ENCODE assay signal across 1 cellular context in the genomic region with DNA sequence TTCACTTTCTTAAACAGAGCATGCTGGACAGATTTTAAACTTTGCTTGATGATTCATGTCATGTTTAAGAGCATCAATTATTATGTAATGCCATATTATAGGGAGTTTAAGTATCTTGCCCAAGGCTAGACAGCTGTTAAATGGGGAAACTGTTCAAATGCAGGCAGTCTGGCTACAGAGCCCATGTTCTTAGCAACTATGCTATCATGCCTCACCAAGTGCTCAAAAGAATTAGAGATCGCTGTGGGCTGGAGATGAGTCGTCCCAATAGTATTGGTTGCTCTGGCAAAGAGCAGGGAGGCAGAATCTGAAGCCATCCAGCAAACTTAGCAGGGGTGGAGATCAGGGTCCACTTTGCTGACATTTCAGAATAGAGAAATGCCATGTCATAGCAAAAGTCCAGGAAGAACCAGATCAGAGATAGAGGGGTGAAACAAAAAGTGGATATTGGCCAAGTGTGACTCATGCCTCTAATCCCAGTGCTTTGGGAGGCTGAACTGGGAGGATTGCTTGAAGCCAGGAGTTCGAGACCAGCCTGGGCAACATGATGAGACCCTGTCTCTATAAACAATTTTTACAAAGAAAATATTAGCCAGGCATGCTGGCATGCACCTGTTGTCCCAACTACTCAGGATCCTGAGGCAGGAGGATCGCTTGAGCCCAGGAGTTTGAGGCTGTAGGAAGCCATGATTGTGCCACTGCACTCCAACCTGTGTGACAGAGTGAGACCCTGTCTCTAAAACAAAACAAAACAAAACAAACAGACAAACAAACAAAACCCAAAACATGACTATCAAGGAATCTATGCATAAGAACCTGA.
TF ChIP-seq lines count a peak whose summit lies in the region.

No MANE protein-coding gene starts in this region.

TF ChIP-seq in K562, 482 proteins besides CTCF, POLR2A, EP300 and RAD21 (continued from another document and continues in another):
- TF ChIP-seq MYC (IDR thresholded peaks at IDR 0.05; ENCODE audit: low read depth, low read length) = no peak; the same call in 1 of the 2 replicates
- TF ChIP-seq MYC (CRISPR knock-in tag; IDR thresholded peaks at IDR 0.05; ENCODE audit: borderline replicate concordance, low read depth) = no peak
- TF ChIP-seq RHOXF2B (CRISPR knock-in tag; conservative IDR thresholded peaks at IDR 0.05) = no peak
- TF ChIP-seq CREBBP (IDR thresholded peaks at IDR 0.05; ENCODE audit: low read depth, low read length) = no peak
- TF ChIP-seq EZH2 (IDR thresholded peaks at IDR 0.05; ENCODE audit: borderline replicate concordance, low read depth, low read length) = no peak
- TF ChIP-seq ELF1 (tag; IDR thresholded peaks at IDR 0.05) = 0 out of 2 replicates have a peak, but pooled peaks have one; percentile 14
- TF ChIP-seq, protein P1, sequence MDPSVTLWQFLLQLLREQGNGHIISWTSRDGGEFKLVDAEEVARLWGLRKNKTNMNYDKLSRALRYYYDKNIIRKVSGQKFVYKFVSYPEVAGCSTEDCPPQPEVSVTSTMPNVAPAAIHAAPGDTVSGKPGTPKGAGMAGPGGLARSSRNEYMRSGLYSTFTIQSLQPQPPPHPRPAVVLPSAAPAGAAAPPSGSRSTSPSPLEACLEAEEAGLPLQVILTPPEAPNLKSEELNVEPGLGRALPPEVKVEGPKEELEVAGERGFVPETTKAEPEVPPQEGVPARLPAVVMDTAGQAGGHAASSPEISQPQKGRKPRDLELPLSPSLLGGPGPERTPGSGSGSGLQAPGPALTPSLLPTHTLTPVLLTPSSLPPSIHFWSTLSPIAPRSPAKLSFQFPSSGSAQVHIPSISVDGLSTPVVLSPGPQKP (CRISPR knock-in tag; IDR thresholded peaks at IDR 0.05) = no peak
- TF ChIP-seq, protein P2, sequence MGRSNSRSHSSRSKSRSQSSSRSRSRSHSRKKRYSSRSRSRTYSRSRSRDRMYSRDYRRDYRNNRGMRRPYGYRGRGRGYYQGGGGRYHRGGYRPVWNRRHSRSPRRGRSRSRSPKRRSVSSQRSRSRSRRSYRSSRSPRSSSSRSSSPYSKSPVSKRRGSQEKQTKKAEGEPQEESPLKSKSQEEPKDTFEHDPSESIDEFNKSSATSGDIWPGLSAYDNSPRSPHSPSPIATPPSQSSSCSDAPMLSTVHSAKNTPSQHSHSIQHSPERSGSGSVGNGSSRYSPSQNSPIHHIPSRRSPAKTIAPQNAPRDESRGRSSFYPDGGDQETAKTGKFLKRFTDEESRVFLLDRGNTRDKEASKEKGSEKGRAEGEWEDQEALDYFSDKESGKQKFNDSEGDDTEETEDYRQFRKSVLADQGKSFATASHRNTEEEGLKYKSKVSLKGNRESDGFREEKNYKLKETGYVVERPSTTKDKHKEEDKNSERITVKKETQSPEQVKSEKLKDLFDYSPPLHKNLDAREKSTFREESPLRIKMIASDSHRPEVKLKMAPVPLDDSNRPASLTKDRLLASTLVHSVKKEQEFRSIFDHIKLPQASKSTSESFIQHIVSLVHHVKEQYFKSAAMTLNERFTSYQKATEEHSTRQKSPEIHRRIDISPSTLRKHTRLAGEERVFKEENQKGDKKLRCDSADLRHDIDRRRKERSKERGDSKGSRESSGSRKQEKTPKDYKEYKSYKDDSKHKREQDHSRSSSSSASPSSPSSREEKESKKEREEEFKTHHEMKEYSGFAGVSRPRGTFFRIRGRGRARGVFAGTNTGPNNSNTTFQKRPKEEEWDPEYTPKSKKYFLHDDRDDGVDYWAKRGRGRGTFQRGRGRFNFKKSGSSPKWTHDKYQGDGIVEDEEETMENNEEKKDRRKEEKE (IDR thresholded peaks at IDR 0.05; ENCODE audit: borderline replicate concordance in 1 of 2, control insufficient read depth in 1 of 2, low read depth in 2 of 2, low read length in 1 of 2) = 0 out of 4 replicates have a peak, but pooled peaks of 1 of the 2 experiments have one; percentile 16
- TF ChIP-seq, protein P3, sequence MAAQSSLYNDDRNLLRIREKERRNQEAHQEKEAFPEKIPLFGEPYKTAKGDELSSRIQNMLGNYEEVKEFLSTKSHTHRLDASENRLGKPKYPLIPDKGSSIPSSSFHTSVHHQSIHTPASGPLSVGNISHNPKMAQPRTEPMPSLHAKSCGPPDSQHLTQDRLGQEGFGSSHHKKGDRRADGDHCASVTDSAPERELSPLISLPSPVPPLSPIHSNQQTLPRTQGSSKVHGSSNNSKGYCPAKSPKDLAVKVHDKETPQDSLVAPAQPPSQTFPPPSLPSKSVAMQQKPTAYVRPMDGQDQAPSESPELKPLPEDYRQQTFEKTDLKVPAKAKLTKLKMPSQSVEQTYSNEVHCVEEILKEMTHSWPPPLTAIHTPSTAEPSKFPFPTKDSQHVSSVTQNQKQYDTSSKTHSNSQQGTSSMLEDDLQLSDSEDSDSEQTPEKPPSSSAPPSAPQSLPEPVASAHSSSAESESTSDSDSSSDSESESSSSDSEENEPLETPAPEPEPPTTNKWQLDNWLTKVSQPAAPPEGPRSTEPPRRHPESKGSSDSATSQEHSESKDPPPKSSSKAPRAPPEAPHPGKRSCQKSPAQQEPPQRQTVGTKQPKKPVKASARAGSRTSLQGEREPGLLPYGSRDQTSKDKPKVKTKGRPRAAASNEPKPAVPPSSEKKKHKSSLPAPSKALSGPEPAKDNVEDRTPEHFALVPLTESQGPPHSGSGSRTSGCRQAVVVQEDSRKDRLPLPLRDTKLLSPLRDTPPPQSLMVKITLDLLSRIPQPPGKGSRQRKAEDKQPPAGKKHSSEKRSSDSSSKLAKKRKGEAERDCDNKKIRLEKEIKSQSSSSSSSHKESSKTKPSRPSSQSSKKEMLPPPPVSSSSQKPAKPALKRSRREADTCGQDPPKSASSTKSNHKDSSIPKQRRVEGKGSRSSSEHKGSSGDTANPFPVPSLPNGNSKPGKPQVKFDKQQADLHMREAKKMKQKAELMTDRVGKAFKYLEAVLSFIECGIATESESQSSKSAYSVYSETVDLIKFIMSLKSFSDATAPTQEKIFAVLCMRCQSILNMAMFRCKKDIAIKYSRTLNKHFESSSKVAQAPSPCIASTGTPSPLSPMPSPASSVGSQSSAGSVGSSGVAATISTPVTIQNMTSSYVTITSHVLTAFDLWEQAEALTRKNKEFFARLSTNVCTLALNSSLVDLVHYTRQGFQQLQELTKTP (IDR thresholded peaks at IDR 0.05; ENCODE audit: low read depth in 1 of 2, partially characterized antibody in 2 of 2) = peak in 1 of 2 experiments; percentile 68
- TF ChIP-seq, protein P4, sequence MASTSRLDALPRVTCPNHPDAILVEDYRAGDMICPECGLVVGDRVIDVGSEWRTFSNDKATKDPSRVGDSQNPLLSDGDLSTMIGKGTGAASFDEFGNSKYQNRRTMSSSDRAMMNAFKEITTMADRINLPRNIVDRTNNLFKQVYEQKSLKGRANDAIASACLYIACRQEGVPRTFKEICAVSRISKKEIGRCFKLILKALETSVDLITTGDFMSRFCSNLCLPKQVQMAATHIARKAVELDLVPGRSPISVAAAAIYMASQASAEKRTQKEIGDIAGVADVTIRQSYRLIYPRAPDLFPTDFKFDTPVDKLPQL (IDR thresholded peaks at IDR 0.05; ENCODE audit: extremely low read depth, insufficient read length) = no peak
- peak; percentile 91 for TF ChIP-seq MYNN (IDR thresholded peaks at IDR 0.05)
- TF ChIP-seq MYNN (CRISPR knock-in tag; IDR thresholded peaks at IDR 0.05) = no peak
- no peak for TF ChIP-seq ZFP36 (IDR thresholded peaks at IDR 0.05; ENCODE audit: low read depth, low read length, partially characterized antibody)
- no peak for TF ChIP-seq FOXP1 (CRISPR knock-in tag; IDR thresholded peaks at IDR 0.05)
- no peak for TF ChIP-seq RFX7 (CRISPR knock-in tag; IDR thresholded peaks at IDR 0.05)
- TF ChIP-seq ZKSCAN3 (CRISPR knock-in tag; IDR thresholded peaks at IDR 0.05) = no peak
- TF ChIP-seq, protein P5, sequence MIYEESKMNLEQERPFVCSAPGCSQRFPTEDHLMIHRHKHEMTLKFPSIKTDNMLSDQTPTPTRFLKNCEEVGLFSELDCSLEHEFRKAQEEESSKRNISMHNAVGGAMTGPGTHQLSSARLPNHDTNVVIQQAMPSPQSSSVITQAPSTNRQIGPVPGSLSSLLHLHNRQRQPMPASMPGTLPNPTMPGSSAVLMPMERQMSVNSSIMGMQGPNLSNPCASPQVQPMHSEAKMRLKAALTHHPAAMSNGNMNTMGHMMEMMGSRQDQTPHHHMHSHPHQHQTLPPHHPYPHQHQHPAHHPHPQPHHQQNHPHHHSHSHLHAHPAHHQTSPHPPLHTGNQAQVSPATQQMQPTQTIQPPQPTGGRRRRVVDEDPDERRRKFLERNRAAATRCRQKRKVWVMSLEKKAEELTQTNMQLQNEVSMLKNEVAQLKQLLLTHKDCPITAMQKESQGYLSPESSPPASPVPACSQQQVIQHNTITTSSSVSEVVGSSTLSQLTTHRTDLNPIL (CRISPR knock-in tag; IDR thresholded peaks at IDR 0.05) = no peak
- no peak for TF ChIP-seq PRMT5 (CRISPR knock-in tag; IDR thresholded peaks at IDR 0.05)
- TF ChIP-seq, protein P6, sequence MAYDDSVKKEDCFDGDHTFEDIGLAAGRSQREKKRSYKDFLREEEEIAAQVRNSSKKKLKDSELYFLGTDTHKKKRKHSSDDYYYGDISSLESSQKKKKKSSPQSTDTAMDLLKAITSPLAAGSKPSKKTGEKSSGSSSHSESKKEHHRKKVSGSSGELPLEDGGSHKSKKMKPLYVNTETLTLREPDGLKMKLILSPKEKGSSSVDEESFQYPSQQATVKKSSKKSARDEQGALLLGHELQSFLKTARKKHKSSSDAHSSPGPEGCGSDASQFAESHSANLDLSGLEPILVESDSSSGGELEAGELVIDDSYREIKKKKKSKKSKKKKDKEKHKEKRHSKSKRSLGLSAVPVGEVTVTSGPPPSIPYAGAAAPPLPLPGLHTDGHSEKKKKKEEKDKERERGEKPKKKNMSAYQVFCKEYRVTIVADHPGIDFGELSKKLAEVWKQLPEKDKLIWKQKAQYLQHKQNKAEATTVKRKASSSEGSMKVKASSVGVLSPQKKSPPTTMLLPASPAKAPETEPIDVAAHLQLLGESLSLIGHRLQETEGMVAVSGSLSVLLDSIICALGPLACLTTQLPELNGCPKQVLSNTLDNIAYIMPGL (CRISPR knock-in tag; IDR thresholded peaks at IDR 0.05) = no peak
- no peak for TF ChIP-seq ZNF695 (CRISPR knock-in tag; IDR thresholded peaks at IDR 0.05)
- no peak for TF ChIP-seq HDAC8 (tag; IDR thresholded peaks at IDR 0.05)
- no peak for TF ChIP-seq FOXA3 (CRISPR knock-in tag; conservative IDR thresholded peaks at IDR 0.05 in 1 of 2, IDR thresholded peaks at IDR 0.05 in 1 of 2)
- TF ChIP-seq TAL1 (IDR thresholded peaks at IDR 0.05) = peak; percentile 34
- no peak for TF ChIP-seq DDX20 (tag; IDR thresholded peaks at IDR 0.05; ENCODE audit: low read depth)
- peak; percentile 89 for TF ChIP-seq ARID1B (IDR thresholded peaks at IDR 0.05)
- TF ChIP-seq CCNT2 (IDR thresholded peaks at IDR 0.05; ENCODE audit: borderline replicate concordance, extremely low read depth, insufficient read length, low read depth, low read length) = no peak
- no peak for TF ChIP-seq HDAC6 (IDR thresholded peaks at IDR 0.05; ENCODE audit: low read depth, low read length)
- TF ChIP-seq ZNF717 (CRISPR knock-in tag; IDR thresholded peaks at IDR 0.05) = no peak
- peak; percentile 89 for TF ChIP-seq JUN (IDR thresholded peaks at IDR 0.05; ENCODE audit: borderline replicate concordance, low read depth, low read length)
- TF ChIP-seq JUN (CRISPR knock-in tag; IDR thresholded peaks at IDR 0.05; ENCODE audit: borderline replicate concordance) = no peak
- TF ChIP-seq BRD4 (IDR thresholded peaks at IDR 0.05) = no peak
- TF ChIP-seq, protein P7, sequence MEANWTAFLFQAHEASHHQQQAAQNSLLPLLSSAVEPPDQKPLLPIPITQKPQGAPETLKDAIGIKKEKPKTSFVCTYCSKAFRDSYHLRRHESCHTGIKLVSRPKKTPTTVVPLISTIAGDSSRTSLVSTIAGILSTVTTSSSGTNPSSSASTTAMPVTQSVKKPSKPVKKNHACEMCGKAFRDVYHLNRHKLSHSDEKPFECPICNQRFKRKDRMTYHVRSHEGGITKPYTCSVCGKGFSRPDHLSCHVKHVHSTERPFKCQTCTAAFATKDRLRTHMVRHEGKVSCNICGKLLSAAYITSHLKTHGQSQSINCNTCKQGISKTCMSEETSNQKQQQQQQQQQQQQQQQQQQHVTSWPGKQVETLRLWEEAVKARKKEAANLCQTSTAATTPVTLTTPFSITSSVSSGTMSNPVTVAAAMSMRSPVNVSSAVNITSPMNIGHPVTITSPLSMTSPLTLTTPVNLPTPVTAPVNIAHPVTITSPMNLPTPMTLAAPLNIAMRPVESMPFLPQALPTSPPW (CRISPR knock-in tag; IDR thresholded peaks at IDR 0.05) = no peak; the same call in 1 of the 2 replicates
- TF ChIP-seq, protein P8, sequence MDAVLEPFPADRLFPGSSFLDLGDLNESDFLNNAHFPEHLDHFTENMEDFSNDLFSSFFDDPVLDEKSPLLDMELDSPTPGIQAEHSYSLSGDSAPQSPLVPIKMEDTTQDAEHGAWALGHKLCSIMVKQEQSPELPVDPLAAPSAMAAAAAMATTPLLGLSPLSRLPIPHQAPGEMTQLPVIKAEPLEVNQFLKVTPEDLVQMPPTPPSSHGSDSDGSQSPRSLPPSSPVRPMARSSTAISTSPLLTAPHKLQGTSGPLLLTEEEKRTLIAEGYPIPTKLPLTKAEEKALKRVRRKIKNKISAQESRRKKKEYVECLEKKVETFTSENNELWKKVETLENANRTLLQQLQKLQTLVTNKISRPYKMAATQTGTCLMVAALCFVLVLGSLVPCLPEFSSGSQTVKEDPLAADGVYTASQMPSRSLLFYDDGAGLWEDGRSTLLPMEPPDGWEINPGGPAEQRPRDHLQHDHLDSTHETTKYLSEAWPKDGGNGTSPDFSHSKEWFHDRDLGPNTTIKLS (IDR thresholded peaks at IDR 0.05; ENCODE audit: borderline replicate concordance, low read depth) = no peak
- TF ChIP-seq ZSCAN29 (IDR thresholded peaks at IDR 0.05) = no peak
- peak; percentile 52; the same call in 1 of the 2 replicates for TF ChIP-seq NCOR1 (IDR thresholded peaks at IDR 0.05)
- TF ChIP-seq ILK (tag; IDR thresholded peaks at IDR 0.05; ENCODE audit: borderline replicate concordance, low read depth) = no peak
- TF ChIP-seq POLR2AphosphoS2 (IDR thresholded peaks at IDR 0.05; ENCODE audit: low read length) = no peak
- TF ChIP-seq KAT7 (CRISPR knock-in tag; IDR thresholded peaks at IDR 0.05; ENCODE audit: borderline replicate concordance) = no peak
- TF ChIP-seq, protein P9, sequence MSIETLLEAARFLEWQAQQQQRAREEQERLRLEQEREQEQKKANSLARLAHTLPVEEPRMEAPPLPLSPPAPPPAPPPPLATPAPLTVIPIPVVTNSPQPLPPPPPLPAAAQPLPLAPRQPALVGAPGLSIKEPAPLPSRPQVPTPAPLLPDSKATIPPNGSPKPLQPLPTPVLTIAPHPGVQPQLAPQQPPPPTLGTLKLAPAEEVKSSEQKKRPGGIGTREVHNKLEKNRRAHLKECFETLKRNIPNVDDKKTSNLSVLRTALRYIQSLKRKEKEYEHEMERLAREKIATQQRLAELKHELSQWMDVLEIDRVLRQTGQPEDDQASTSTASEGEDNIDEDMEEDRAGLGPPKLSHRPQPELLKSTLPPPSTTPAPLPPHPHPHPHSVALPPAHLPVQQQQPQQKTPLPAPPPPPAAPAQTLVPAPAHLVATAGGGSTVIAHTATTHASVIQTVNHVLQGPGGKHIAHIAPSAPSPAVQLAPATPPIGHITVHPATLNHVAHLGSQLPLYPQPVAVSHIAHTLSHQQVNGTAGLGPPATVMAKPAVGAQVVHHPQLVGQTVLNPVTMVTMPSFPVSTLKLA (conservative IDR thresholded peaks at IDR 0.05) = peak in 1 of 2 experiments; percentile 40; a peak in 1 of 4 replicates
- TF ChIP-seq NCOA6 (IDR thresholded peaks at IDR 0.05) = no peak
- TF ChIP-seq, protein P10, sequence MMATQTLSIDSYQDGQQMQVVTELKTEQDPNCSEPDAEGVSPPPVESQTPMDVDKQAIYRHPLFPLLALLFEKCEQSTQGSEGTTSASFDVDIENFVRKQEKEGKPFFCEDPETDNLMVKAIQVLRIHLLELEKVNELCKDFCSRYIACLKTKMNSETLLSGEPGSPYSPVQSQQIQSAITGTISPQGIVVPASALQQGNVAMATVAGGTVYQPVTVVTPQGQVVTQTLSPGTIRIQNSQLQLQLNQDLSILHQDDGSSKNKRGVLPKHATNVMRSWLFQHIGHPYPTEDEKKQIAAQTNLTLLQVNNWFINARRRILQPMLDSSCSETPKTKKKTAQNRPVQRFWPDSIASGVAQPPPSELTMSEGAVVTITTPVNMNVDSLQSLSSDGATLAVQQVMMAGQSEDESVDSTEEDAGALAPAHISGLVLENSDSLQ (IDR thresholded peaks at IDR 0.05) = peak; percentile 52
